ENCODE assay signal across 23 cellular contexts in genomic region chr18:44569391-44570055, GRCh38.
"Had no signal": no experiment of that assay in that cellular context is flagged by ENCODE, and none has a peak within 500 bp of the region (broad histone marks: within the 10 kb centered on the region; RNA-seq: fewer than 3 reads in every experiment).

No MANE protein-coding gene starts in this region.

- H3K27me3 ChIP-seq: brain microvascular endothelial cell, cardiac muscle cell had no signal

- H3K4me3 ChIP-seq: cardiac muscle cell, SK-N-MC had no signal

- DNase-seq: activated CD4-positive, alpha-beta memory T cell treated with anti-CD3 and anti-CD28 coated beads, Interleukin-2, amount 10 ng/mL, durations not matched to agents 7 days and 5 days; activated CD4-positive, alpha-beta T cell treated with anti-CD3 and anti-CD28 coated beads for 36 hours; activated CD4-positive, alpha-beta T cell treated with anti-CD3 and anti-CD28 coated beads, Interleukin-2, amount 50 U/mL, for 1 hour; activated gamma-delta T cell; activated naive CD4-positive, alpha-beta T cell treated with anti-CD3 and anti-CD28 coated beads for 36 hours; activated naive CD8-positive, alpha-beta T cell treated with anti-CD3 and anti-CD28 coated beads for 36 hours; activated T-cell treated with anti-CD3 and anti-CD28 coated beads for 4 hours; activated T-cell treated with anti-CD3 and anti-CD28 coated beads, Interleukin-2, amount 50 U/mL, for 48 hours; brain microvascular endothelial cell; Kasumi-1; KBM-7; MV-4-11; NCI-H1092 treated with DMSO at 0.1 percent for 48 hours; NCI-H1417 treated with DMSO at 0.1 percent for 48 hours; NCI-H1694; NCI-H2029 treated with DMSO at 0.1 percent for 48 hours; NCI-H510A treated with DMSO at 0.1 percent for 48 hours; T-cell; T-helper 2 cell had no signal

- H3K4me3 Mint-ChIP-seq: activated CD4-positive, alpha-beta memory T cell treated with anti-CD3 and anti-CD28 coated beads, Interleukin-2, amount 10 ng/mL, durations not matched to agents 7 days and 5 days; activated CD4-positive, alpha-beta T cell treated with anti-CD3 and anti-CD28 coated beads for 36 hours; activated naive CD4-positive, alpha-beta T cell treated with anti-CD3 and anti-CD28 coated beads for 36 hours; activated naive CD8-positive, alpha-beta T cell treated with anti-CD3 and anti-CD28 coated beads for 36 hours; activated T-helper 17 cell treated with anti-CD3 and anti-CD28 coated beads, Interleukin-2, amount 50 U/mL, for 72 hours; T-cell had no signal

- H3K36me3 Mint-ChIP-seq: activated naive CD8-positive, alpha-beta T cell treated with anti-CD3 and anti-CD28 coated beads for 36 hours; T-cell had no signal

- ATAC-seq: activated CD4-positive, alpha-beta T cell treated with anti-CD3 and anti-CD28 coated beads for 36 hours; activated T-helper 17 cell treated with anti-CD3 and anti-CD28 coated beads, Interleukin-2, amount 50 U/mL, for 72 hours; T-cell had no signal

- H3K4me1 Mint-ChIP-seq: activated CD4-positive, alpha-beta memory T cell treated with anti-CD3 and anti-CD28 coated beads, Interleukin-2, amount 10 ng/mL, durations not matched to agents 7 days and 5 days; activated CD4-positive, alpha-beta T cell treated with anti-CD3 and anti-CD28 coated beads for 36 hours; activated naive CD8-positive, alpha-beta T cell treated with anti-CD3 and anti-CD28 coated beads for 36 hours; activated T-helper 17 cell treated with anti-CD3 and anti-CD28 coated beads, Interleukin-2, amount 50 U/mL, for 72 hours; T-cell had no signal

- H3K9me3 Mint-ChIP-seq: activated CD4-positive, alpha-beta memory T cell treated with anti-CD3 and anti-CD28 coated beads, Interleukin-2, amount 10 ng/mL, durations not matched to agents 7 days and 5 days; activated naive CD4-positive, alpha-beta T cell treated with anti-CD3 and anti-CD28 coated beads for 36 hours; activated naive CD8-positive, alpha-beta T cell treated with anti-CD3 and anti-CD28 coated beads for 36 hours; activated T-helper 17 cell treated with anti-CD3 and anti-CD28 coated beads, Interleukin-2, amount 50 U/mL, for 72 hours; T-cell had no signal

- H3K27ac Mint-ChIP-seq: activated CD4-positive, alpha-beta memory T cell treated with anti-CD3 and anti-CD28 coated beads, Interleukin-2, amount 10 ng/mL, durations not matched to agents 7 days and 5 days; activated CD4-positive, alpha-beta T cell treated with anti-CD3 and anti-CD28 coated beads for 36 hours; activated naive CD4-positive, alpha-beta T cell treated with anti-CD3 and anti-CD28 coated beads for 36 hours; activated naive CD8-positive, alpha-beta T cell treated with anti-CD3 and anti-CD28 coated beads for 36 hours; activated T-helper 17 cell treated with anti-CD3 and anti-CD28 coated beads, Interleukin-2, amount 50 U/mL, for 72 hours; T-cell had no signal

- H3K27me3 Mint-ChIP-seq: activated CD4-positive, alpha-beta T cell treated with anti-CD3 and anti-CD28 coated beads for 36 hours; activated naive CD8-positive, alpha-beta T cell treated with anti-CD3 and anti-CD28 coated beads for 36 hours; T-cell had no signal

- H3K27ac ChIP-seq: brain microvascular endothelial cell, cardiac muscle cell, SK-N-MC, VCaP had no signal

- H3K36me3 ChIP-seq: brain microvascular endothelial cell, cardiac muscle cell had no signal
